In genomic region chr22:19431641-19432091, GRCh38 we compare ENCODE assay signal across 8 cellular contexts. TPM values are rescaled to one million over a fixed set of nuclear protein-coding genes. Genes with fewer than 3 reads are reported as not detected.
DNase-seq lines count a peak whose midpoint lies in the region; ATAC-seq, FAIRE-seq and TF ChIP-seq lines count a peak whose summit lies in the region.

TSS of gene HIRA (minus strand) at chr22:19431733. CDS start at chr22:19431476, 257 bp downstream.

- H3K9ac ChIP-seq in HepG2 (ENCODE audit: insufficient read depth, low read depth, low read length), result peak within 1 kb of the TSS; percentile 93

- H4K20me1 ChIP-seq in HepG2 (ENCODE audit: insufficient read depth, low read length), result peaks cover 34% of the 10 kb centered on the region

- H3K4me3 Mint-ChIP-seq in activated CD4-positive, alpha-beta T cell treated with anti-CD3 and anti-CD28 coated beads, Interleukin-2, amount 10 ng/mL, durations not matched to agents 24 days and 14 days, result peak within 1 kb of the TSS; percentile 92

- CTCF ChIA-PET in HepG2 (lab: Yijun Ruan, JAX; ENCODE audit: low intra/inter-chr PET ratio, low total read pairs), result no interaction called here

- H3K9me3 ChIP-seq in HepG2 (ENCODE audit: low read length), result no peaks in the 10 kb centered on the region

- TF ChIP-seq EP300 in HepG2 (IDR thresholded peaks at IDR 0.05; ENCODE audit: low read depth in 2 of 2, low read length in 2 of 2) (no peak), HepG2 (CRISPR knock-in tag; IDR thresholded peaks at IDR 0.05; ENCODE audit: borderline replicate concordance) (no peak)

- DNase-seq in ACHN (peak; percentile 75), NCI-H345 treated with DMSO at 0.1 percent for 48 hours (lab: John Stamatoyannopoulos, UW; ENCODE audit: unreplicated experiment) (peak; percentile 20), dedifferentiated amniotic fluid mesenchymal stem cell (ENCODE audit: extremely low spot score) (peak; percentile 56), HepG2 (ENCODE audit: low spot score) (peak; percentile 60)
- peak; percentile 97 for DNase-seq in activated CD4-positive, alpha-beta T cell treated with anti-CD3 and anti-CD28 coated beads, Interleukin-2, amount 10 ng/mL, durations not matched to agents 24 days and 14 days
- peak; percentile 86 for DNase-seq in stimulated activated CD4-positive, alpha-beta T cell treated with anti-CD3 and anti-CD28 coated beads, Interleukin-4, amount 100 ng/mL, for 24 hours

- intact Hi-C loops in activated CD4-positive, alpha-beta T cell treated with anti-CD3 and anti-CD28 coated beads, Interleukin-2, amount 10 ng/mL, durations not matched to agents 24 days and 14 days (cut with micrococcal nuclease), result loop anchor here (1.0 to 5.0 kb wide), 6 partner anchors 16 to 1486 kb away; partner anchors contain the start of genes C22orf39, CDC45, CLTCL1 and CRKL
- intact Hi-C loops in HepG2 (cut with micrococcal nuclease; ENCODE audit: unreplicated experiment), result loop anchor here (2.0 to 5.0 kb wide), 3 partner anchors 15 to 254 kb away; partner anchors contain the start of genes C22orf39, CDC45, SLC25A1 and UFD1

- TF ChIP-seq POLR2A in HepG2 (IDR thresholded peaks at IDR 0.05; ENCODE audit: insufficient read depth in 1 of 2, low read depth in 2 of 2, low read length in 2 of 2), result peak in 1 of 2 experiments; percentile 40; a peak in 2 of 4 replicates

- no peaks in the 10 kb centered on the region for H3K27me3 Mint-ChIP-seq in activated CD4-positive, alpha-beta T cell treated with anti-CD3 and anti-CD28 coated beads, Interleukin-2, amount 10 ng/mL, durations not matched to agents 24 days and 14 days

- no CpG with 5 or more reads among the region's 64 CpGs for WGBS in HepG2 (ENCODE audit: low lambda C conversion rate)

- no peaks in the 10 kb centered on the region; a peak in 1 of 5 replicates for H3K27me3 ChIP-seq in HepG2 (ENCODE audit: control insufficient read depth in 1 of 2, insufficient read depth in 2 of 2, low read length in 2 of 2)

- in situ Hi-C loops in ACHN (cut with HindIII; ENCODE audit: low pct_ligation_motif_present, low pct_unique_long_range_greater_than_20kb, low sequenced_read_pairs) (no loop called here), HepG2 (cut with HindIII; ENCODE audit: extremely low pct_ligation_motif_present, low pct_unique_long_range_greater_than_20kb) (no loop called here)

- peak within 1 kb of the TSS; percentile 86 to 91 (median 88) for H3K4me3 ChIP-seq in HepG2 (replicated peaks in 1 of 3; ENCODE audit: insufficient read depth in 1 of 3, low read depth in 2 of 3, low read length in 3 of 3)

- H3K27ac Mint-ChIP-seq in activated CD4-positive, alpha-beta T cell treated with anti-CD3 and anti-CD28 coated beads, Interleukin-2, amount 10 ng/mL, durations not matched to agents 24 days and 14 days, result peak within 1 kb of the TSS; percentile 96

- no peak for FAIRE-seq in HepG2 (lab: Jason Lieb, UNC)

- POLR2A ChIA-PET in HepG2 (lab: Yijun Ruan, JAX), result interaction anchor here (1.2 to 3.1 kb wide), 4 partner anchors 15 to 287 kb away, joined by 3 to 23 read pairs (median 12); partner anchors contain the start of genes C22orf39, CDC45, CLTCL1 and ESS2

- no peaks in the 10 kb centered on the region for H3K9me3 Mint-ChIP-seq in activated CD4-positive, alpha-beta T cell treated with anti-CD3 and anti-CD28 coated beads, Interleukin-2, amount 10 ng/mL, durations not matched to agents 24 days and 14 days

- H3K4me1 ChIP-seq in HepG2 (ENCODE audit: insufficient read depth, low read length), result peaks cover 44% of the 10 kb centered on the region

- no peak for TF ChIP-seq CTCF in HepG2 (CRISPR knock-in tag; IDR thresholded peaks at IDR 0.05)

- peak within 1 kb of the TSS; percentile 98 for H3K4me2 ChIP-seq in HepG2 (ENCODE audit: low read depth, low read length)

- peaks cover 38% of the 10 kb centered on the region for H3K4me1 Mint-ChIP-seq in activated CD4-positive, alpha-beta T cell treated with anti-CD3 and anti-CD28 coated beads, Interleukin-2, amount 10 ng/mL, durations not matched to agents 24 days and 14 days

- H3K36me3 Mint-ChIP-seq in activated CD4-positive, alpha-beta T cell treated with anti-CD3 and anti-CD28 coated beads, Interleukin-2, amount 10 ng/mL, durations not matched to agents 24 days and 14 days (ENCODE audit: low read depth), result peaks cover 33% of the 10 kb centered on the region

- no TSS peak for BruUV-seq in HepG2 (replicated peaks; lab: Mats Ljungman, UMichigan)

- H3K27ac ChIP-seq in HepG2 (ENCODE audit: extremely low read length, insufficient read depth, low read length), result peak within 1 kb of the TSS; percentile 97

- peaks cover 1 to 28% of the 10 kb centered on the region in 2 experiments; a peak in 4 of 5 replicates for H3K36me3 ChIP-seq in HepG2 (replicated peaks in 1 of 2; ENCODE audit: control insufficient read depth in 1 of 2, insufficient read depth in 2 of 2, low read length in 2 of 2)

- ATAC-seq in GM18867 (IDR thresholded peaks at IDR 0.05; ENCODE audit: unreplicated experiment) (peak; percentile 48), HG03097 (IDR thresholded peaks at IDR 0.05; ENCODE audit: low FRiP score, unreplicated experiment) (peak; percentile 38), HepG2 (peak; percentile 66)

- no peak within 1 kb of the TSS for H2AFZ ChIP-seq in HepG2 (ENCODE audit: low read length)

- H3K79me2 ChIP-seq in HepG2 (ENCODE audit: insufficient read depth, low read length), result peaks cover 53% of the 10 kb centered on the region

- TF ChIP-seq RAD21 in HepG2 (CRISPR knock-in tag; IDR thresholded peaks at IDR 0.05), result peak; percentile 24; the same call in 1 of the 2 replicates

TF ChIP-seq in HepG2, 621 proteins besides CTCF, POLR2A, EP300 and RAD21 (continues in another document):
- no peak for TF ChIP-seq PAWR (CRISPR knock-in tag; IDR thresholded peaks at IDR 0.05; ENCODE audit: borderline replicate concordance)
- TF ChIP-seq NR2F1 (CRISPR knock-in tag; IDR thresholded peaks at IDR 0.05), result 0 out of 4 replicates have a peak, but pooled peaks of 1 of the 2 experiments have one; percentile 15
- no peak for TF ChIP-seq HOXD1 (CRISPR knock-in tag; IDR thresholded peaks at IDR 0.05)
- no peak for TF ChIP-seq POGK (CRISPR knock-in tag; conservative IDR thresholded peaks at IDR 0.05)
- no peak for TF ChIP-seq HMG20A (CRISPR knock-in tag; IDR thresholded peaks at IDR 0.05; ENCODE audit: borderline replicate concordance)
- no peak for TF ChIP-seq IKZF4 (CRISPR knock-in tag; IDR thresholded peaks at IDR 0.05; ENCODE audit: borderline replicate concordance, low read depth, not compliant biosample characterization)
- TF ChIP-seq ZNF552 (CRISPR knock-in tag; IDR thresholded peaks at IDR 0.05; ENCODE audit: borderline replicate concordance), result no peak
- no peak for TF ChIP-seq ZNF274 (CRISPR knock-in tag; IDR thresholded peaks at IDR 0.05)

RNA-seq across cellular contexts. Expression of gene HIRA, which starts in this region (rescaled TPM):
- total RNA-seq in activated CD4-positive, alpha-beta T cell treated with anti-CD3 and anti-CD28 coated beads, Interleukin-2, amount 10 ng/mL, durations not matched to agents 24 days and 14 days, result 42.6 and 45.0 TPM in 2 replicates
- total RNA-seq in HepG2 (2016; rRNA removed; fragmentation: Illumina TruSeq; extraction: Trizol), result 29.2 and 36.7 TPM in 2 replicates
- total RNA-seq in HepG2 (2016; cell fraction: cytosol; rRNA removed; fragmentation: Illumina TruSeq; extraction: Trizol; ENCODE audit: low read depth), result 7.9 and 8.8 TPM in 2 replicates
- 29.9 and 34.4 TPM in 2 replicates for total RNA-seq in HepG2 (2016; cell fraction: insoluble cytoplasmic fraction; rRNA removed; fragmentation: Illumina TruSeq; extraction: Trizol)
- total RNA-seq in HepG2 (2016; cell fraction: membrane; rRNA removed; fragmentation: Illumina TruSeq; extraction: Trizol), result 34.9 and 37.0 TPM in 2 replicates
- total RNA-seq in HepG2 (2016; cell fraction: nucleus; rRNA removed; fragmentation: Illumina TruSeq; extraction: Trizol), result 23.0 and 28.4 TPM in 2 replicates
- polyA plus RNA-seq in HepG2 (2011; rRNA removed), result 21.5 and 29.9 TPM in 2 replicates
- 22.7 and 25.6 TPM in 2 replicates for polyA plus RNA-seq in HepG2 (2011; cell fraction: cytosol; rRNA removed)
- 30.9 and 31.6 TPM in 2 replicates for polyA plus RNA-seq in HepG2 (2011; cell fraction: nucleus; rRNA removed)
- polyA plus RNA-seq in HepG2 (2012), result 24.0 and 24.5 TPM in 2 replicates
- 7.9 and 9.2 TPM in 2 replicates for polyA plus RNA-seq in HepG2 (2016; cell fraction: cytosol; fragmentation: Illumina TruSeq; extraction: Trizol; ENCODE audit: low read depth)
- 41.6 and 52.8 TPM in 2 replicates for polyA plus RNA-seq in HepG2 (2016; cell fraction: insoluble cytoplasmic fraction; fragmentation: Illumina TruSeq; extraction: Trizol; ENCODE audit: low read depth)
- polyA plus RNA-seq in HepG2 (2016; cell fraction: membrane; fragmentation: Illumina TruSeq; extraction: Trizol; ENCODE audit: low read depth), result 29.8 and 32.4 TPM in 2 replicates
- 44.6 and 49.3 TPM in 2 replicates for polyA plus RNA-seq in HepG2 (2016; cell fraction: nucleus; fragmentation: Illumina TruSeq; extraction: Trizol; ENCODE audit: insufficient read depth, low read depth)
- polyA minus RNA-seq in HepG2 (2011; rRNA and poly(A)+ RNA removed; ENCODE audit: low replicate concordance), result 34.3 and 50.7 TPM in 2 replicates
- polyA minus RNA-seq in HepG2 (2011; cell fraction: cytosol; rRNA and poly(A)+ RNA removed), result 15.3 and 17.9 TPM in 2 replicates
- 14.4 and 14.7 TPM in 2 replicates for polyA minus RNA-seq in HepG2 (2011; cell fraction: nucleus; rRNA and poly(A)+ RNA removed)

Comparison
In these comparisons a context has a peak if more than half of its experiments do, and no peak if none do; other contexts are left out.
1. Peak in every context shown above with its lines: DNase-seq, ATAC-seq, H3K4me3 ChIP-seq and H3K27ac ChIP-seq.
2. DNase-seq: peak in every context shown above with its lines; median percentile 97 in activated CD4-positive, alpha-beta T cell treated with anti-CD3 and anti-CD28 coated beads, Interleukin-2, amount 10 ng/mL, durations not matched to agents 24 days and 14 days; 86 in stimulated activated CD4-positive, alpha-beta T cell treated with anti-CD3 and anti-CD28 coated beads, Interleukin-4, amount 100 ng/mL, for 24 hours; 75 in ACHN; 60 in HepG2; 56 in dedifferentiated amniotic fluid mesenchymal stem cell; 20 in NCI-H345 treated with DMSO at 0.1 percent for 48 hours.